8 cellular contexts compared by ENCODE assay signal in genomic region chr9:124660341-124660801, GRCh38.
DNase-seq lines count a peak whose midpoint lies in the region; ATAC-seq and TF ChIP-seq lines count a peak whose summit lies in the region.

No MANE protein-coding gene starts in this region.

- no peaks in the 10 kb centered on the region for H3K36me3 ChIP-seq in A673 (ENCODE audit: insufficient read depth, low read length, poor library complexity, severe bottlenecking)
- no peaks in the 10 kb centered on the region for H3K36me3 ChIP-seq in adipocyte (ENCODE audit: control insufficient read depth, insufficient read depth, low read length, severe bottlenecking)
- no peaks in the 10 kb centered on the region for H3K36me3 ChIP-seq in hepatocyte (replicated peaks; ENCODE audit: insufficient read depth, low read depth)

- H3K27me3 ChIP-seq in A673 (replicated peaks; ENCODE audit: insufficient read depth, low read depth, low read length, poor library complexity) = no peaks in the 10 kb centered on the region
- no peaks in the 10 kb centered on the region for H3K27me3 ChIP-seq in adipocyte (replicated peaks; ENCODE audit: control insufficient read depth, insufficient read depth, low read length)
- no peaks in the 10 kb centered on the region for H3K27me3 ChIP-seq in hepatocyte

- no peaks in the 10 kb centered on the region for H3K9me2 ChIP-seq in hepatocyte (replicated peaks; ENCODE audit: insufficient read depth)

- H3K4me1 ChIP-seq in A673 (ENCODE audit: insufficient read depth, low read length, poor library complexity, severe bottlenecking) = peaks cover 32% of the 10 kb centered on the region
- H3K4me1 ChIP-seq in adipocyte (ENCODE audit: control insufficient read depth, insufficient read depth, low read length) = peaks cover 17% of the 10 kb centered on the region
- H3K4me1 ChIP-seq in hepatocyte (ENCODE audit: insufficient read depth) = peaks cover 7% of the 10 kb centered on the region

- H2AFZ ChIP-seq in hepatocyte = peak overlapping the region; percentile 18

- H3K27ac ChIP-seq in A673 (ENCODE audit: low read depth, low read length, poor library complexity, severe bottlenecking) (peak overlapping the region; percentile 83), hepatocyte (peak overlapping the region; percentile 97)

- H3K4me3 ChIP-seq in A673 (ENCODE audit: low read depth, low read length, poor library complexity, severe bottlenecking) (peak overlapping the region; percentile 64), adipocyte (ENCODE audit: low read length) (peak overlapping the region; percentile 87), hepatocyte (peak overlapping the region; percentile 47), retinal pigment epithelial cell (ENCODE audit: low read length) (peak overlapping the region; percentile 79)

- no peaks in the 10 kb centered on the region for H3K9me3 ChIP-seq in A673 (ENCODE audit: low read depth, low read length, poor library complexity, severe bottlenecking)
- H3K9me3 ChIP-seq in adipocyte (ENCODE audit: control insufficient read depth, low read length) = no peaks in the 10 kb centered on the region
- H3K9me3 ChIP-seq in hepatocyte (ENCODE audit: low read depth) = no peaks in the 10 kb centered on the region

- TF ChIP-seq CTCF in A673 (conservative IDR thresholded peaks at IDR 0.05; ENCODE audit: low read depth, low read length) (no peak), hepatocyte (IDR thresholded peaks at IDR 0.05; ENCODE audit: poor library complexity) (no peak), retinal pigment epithelial cell (conservative IDR thresholded peaks at IDR 0.05; ENCODE audit: low read depth, low read length) (no peak)

- no peaks in the 10 kb centered on the region for H4K20me1 ChIP-seq in hepatocyte (ENCODE audit: insufficient read depth, poor library complexity, severe bottlenecking)

- CTCF ChIA-PET in A673 (lab: Charles Lee) = interaction anchor here (0.7 to 1.4 kb wide), 2 partner anchors 10 to 43 kb away, joined by 3 to 7 read pairs; no protein-coding TSS in a partner anchor

- H3K79me2 ChIP-seq in hepatocyte = peaks cover 56% of the 10 kb centered on the region

- BruUV-seq in A673 (replicated peaks; lab: Mats Ljungman, UMichigan) = no TSS peak

- H3K4me2 ChIP-seq in hepatocyte = peak overlapping the region; percentile 79

- 10% methylated on average over 11 of the region's 11 CpGs for WGBS in hepatocyte (ENCODE audit: low lambda C conversion rate, missing lambda C conversion rate)

- no peak for ATAC-seq in HG02571 (IDR thresholded peaks at IDR 0.05; ENCODE audit: unreplicated experiment)

- intact Hi-C loops in A673 (cut with micrococcal nuclease; ENCODE audit: unreplicated experiment) = no loop called here

- H3K9ac ChIP-seq in adipocyte (ENCODE audit: low read length) = peak overlapping the region; percentile 85

- peak; percentile 72 for DNase-seq in A673 (ENCODE audit: low spot score)
- DNase-seq in GM04504 (ENCODE audit: low read depth) = peak; percentile 17
- peak; percentile 38 for DNase-seq in NCI-H2227 (lab: John Stamatoyannopoulos, UW; ENCODE audit: unreplicated experiment)
- peak; percentile 68 for DNase-seq in adipocyte (ENCODE audit: low read depth)
- peak; percentile 48 for DNase-seq in hepatocyte (ENCODE audit: low spot score)
- DNase-seq in retinal pigment epithelial cell (ENCODE audit: low read depth) = peak; percentile 91
- no peak for DNase-seq in NCI-H226

- POLR2A ChIA-PET in A673 (lab: Charles Lee; ENCODE audit: low non-redundant PET) = interaction anchor here (0.8 kb wide), 1 partner anchor 23 kb away, joined by 7 read pairs; no protein-coding TSS in a partner anchor
